ENCODE assay signal across 29 cellular contexts in genomic region chr11:60766547-60766946, GRCh38. TPM values are rescaled to one million over a fixed set of nuclear protein-coding genes. Genes with fewer than 3 reads are reported as not detected.
"Had no signal": no experiment of that assay in that cellular context is flagged by ENCODE, and none has a peak within 500 bp of the region (broad histone marks: within the 10 kb centered on the region; RNA-seq: fewer than 3 reads in every experiment).

No MANE protein-coding gene starts in this region.

- DNase-seq: effector memory CD8-positive, alpha-beta T cell; esophagus squamous epithelium; foreskin melanocyte; heart right ventricle; hippocampal formation; islet precursor cell; kidney glomerular epithelial cell; left ventricle myocardium superior; lower lobe of right lung; naive thymus-derived CD8-positive, alpha-beta T cell; occipital lobe; pancreas; stimulated activated CD4-positive, alpha-beta T cell treated with anti-CD3 and anti-CD28 coated beads, Interleukin-4, amount 100 ng/mL, for 24 hours; substantia nigra had no signal

- H3K4me1 ChIP-seq: esophagus squamous epithelium, lower lobe of right lung, testis, tibial artery had no signal

- H3K9me3 ChIP-seq: esophagus squamous epithelium, heart right ventricle, lower lobe of right lung, pancreas, testis, tibial artery, upper lobe of left lung had no signal

- H3K36me3 Mint-ChIP-seq: naive thymus-derived CD8-positive, alpha-beta T cell; stimulated activated effector memory CD8-positive, alpha-beta T cell treated with anti-CD3 and anti-CD28 coated beads, Interleukin-12 subunit alpha, Interleukin-12 subunit beta, amount 100 ng/mL, for 72 hours had no signal

- H3K27ac ChIP-seq: coronary artery, esophagus squamous epithelium, heart right ventricle, lower lobe of right lung, pancreas, testis, tibial artery, upper lobe of left lung had no signal

- FAIRE-seq: endometrium, pancreas, urothelium cell line had no signal

- H3K4me3 ChIP-seq: coronary artery, esophagus squamous epithelium, heart right ventricle, lower lobe of right lung, pancreas, smooth muscle cell, tibial artery, upper lobe of left lung had no signal

- H3K4me3 Mint-ChIP-seq: effector memory CD8-positive, alpha-beta T cell; naive thymus-derived CD8-positive, alpha-beta T cell; nephron progenitor cell; stimulated activated effector memory CD8-positive, alpha-beta T cell treated with anti-CD3 and anti-CD28 coated beads, Interleukin-12 subunit alpha, Interleukin-12 subunit beta, amount 100 ng/mL, for 72 hours had no signal

- ATAC-seq: effector memory CD8-positive, alpha-beta T cell; left ventricle myocardium superior; lower lobe of right lung; pancreas; sciatic nerve; stimulated activated naive CD8-positive, alpha-beta T cell treated with anti-CD3 and anti-CD28 coated beads, Interleukin-15, Interleukin-2, amounts not matched to agents 100 U/mL and 50 U/mL, for 24 hours had no signal

- H3K4me2 ChIP-seq: smooth muscle cell had no signal

- H3K9me3 Mint-ChIP-seq: effector memory CD8-positive, alpha-beta T cell; naive thymus-derived CD8-positive, alpha-beta T cell; nephron progenitor cell; stimulated activated effector memory CD8-positive, alpha-beta T cell treated with anti-CD3 and anti-CD28 coated beads, Interleukin-12 subunit alpha, Interleukin-12 subunit beta, amount 100 ng/mL, for 72 hours had no signal

- H3K27me3 ChIP-seq: pancreas, testis, upper lobe of left lung had no signal

- H3K27ac Mint-ChIP-seq: effector memory CD8-positive, alpha-beta T cell; naive thymus-derived CD8-positive, alpha-beta T cell; nephron progenitor cell; progenitor cell of endocrine pancreas; stimulated activated effector memory CD8-positive, alpha-beta T cell treated with anti-CD3 and anti-CD28 coated beads, Interleukin-12 subunit alpha, Interleukin-12 subunit beta, amount 100 ng/mL, for 72 hours had no signal

- H3K36me3 ChIP-seq: esophagus squamous epithelium, heart right ventricle, lower lobe of right lung, pancreas, tibial artery, upper lobe of left lung had no signal

RNA-seq across cellular contexts. Expression of gene MS4A15, which starts 9.9 kb away (rescaled TPM):
- total RNA-seq: esophagus squamous epithelium; heart right ventricle; left ventricle myocardium superior; mesenteric fat pad; myocyte; naive thymus-derived CD8-positive, alpha-beta T cell; occipital lobe; progenitor cell of endocrine pancreas; sciatic nerve; smooth muscle cell had no signal
- polyA plus RNA-seq: heart right ventricle; naive thymus-derived CD8-positive, alpha-beta T cell; pancreas; smooth muscle cell had no signal

RNA-seq across cellular contexts. Expression of gene MS4A10, which starts 18.6 kb away (rescaled TPM):
- total RNA-seq: dermis microvascular lymphatic vessel endothelial cell; esophagus squamous epithelium; heart right ventricle; left ventricle myocardium superior; lower lobe of right lung; mesenteric fat pad; myocyte; naive thymus-derived CD8-positive, alpha-beta T cell; occipital lobe; pancreas; progenitor cell of endocrine pancreas; sciatic nerve; smooth muscle cell; upper lobe of left lung had no signal
- polyA plus RNA-seq: heart right ventricle; naive thymus-derived CD8-positive, alpha-beta T cell; pancreas; smooth muscle cell had no signal

RNA-seq across cellular contexts. Expression of gene MS4A18, which starts 42.0 kb away (rescaled TPM):
- total RNA-seq: dermis microvascular lymphatic vessel endothelial cell; esophagus squamous epithelium; heart right ventricle; left ventricle myocardium superior; lower lobe of right lung; mesenteric fat pad; myocyte; naive thymus-derived CD8-positive, alpha-beta T cell; occipital lobe; pancreas; progenitor cell of endocrine pancreas; sciatic nerve; smooth muscle cell; upper lobe of left lung had no signal
- polyA plus RNA-seq: heart right ventricle; naive thymus-derived CD8-positive, alpha-beta T cell; pancreas; smooth muscle cell had no signal
